ENCODE assay signal across 1 cellular context in genomic region chr7:39695852-39696586, GRCh38.
TF ChIP-seq lines count a peak whose summit lies in the region.

No MANE protein-coding gene starts in this region.

TF ChIP-seq in WTC11, 78 proteins besides CTCF, POLR2A, EP300 and RAD21 (continued from another document):
- no peak for TF ChIP-seq AR (CRISPR knock-in tag; IDR thresholded peaks at IDR 0.05)
